In the genomic region with DNA sequence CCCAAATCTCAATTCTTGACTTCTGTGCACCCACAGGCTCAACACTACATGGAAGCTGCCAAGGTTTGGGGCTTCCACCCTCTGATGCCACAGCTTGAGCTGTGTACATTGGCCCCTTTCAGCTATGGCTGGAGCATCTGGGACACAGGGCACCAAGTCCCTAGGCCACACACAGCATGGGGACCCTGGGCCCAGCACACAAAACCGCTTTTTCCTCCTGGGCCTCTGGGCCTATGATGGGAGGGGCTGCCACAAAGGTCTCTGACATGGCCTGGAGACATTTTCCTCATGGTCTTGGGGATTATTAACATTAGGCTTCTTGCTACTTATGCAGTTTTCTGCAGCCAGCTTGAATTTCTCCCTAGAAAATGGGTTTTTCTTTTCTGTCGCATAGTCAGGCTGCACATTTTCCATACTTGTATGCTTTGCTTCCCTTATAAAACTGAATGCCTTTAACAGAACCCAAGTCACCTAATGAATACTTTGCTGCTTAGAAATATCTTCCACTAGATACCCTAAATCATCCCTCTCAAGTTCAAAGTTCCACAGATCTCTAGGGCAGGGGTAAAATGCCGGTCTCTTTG, we compare ENCODE assay signal across 7 cellular contexts.
DNase-seq lines count a peak whose midpoint lies in the region; ATAC-seq, FAIRE-seq and TF ChIP-seq lines count a peak whose summit lies in the region.
"Not testable (repeated sequence)": the region's sequence is repeated elsewhere in the genome, so short reads cannot be mapped to it uniquely, and the experiment has no call there.

No MANE protein-coding gene starts in this region.

- not testable (repeated sequence) for TF ChIP-seq RAD21 in A549 (conservative IDR thresholded peaks at IDR 0.05 in 1 of 2, IDR thresholded peaks at IDR 0.05 in 1 of 2); HepG2 (CRISPR knock-in tag; IDR thresholded peaks at IDR 0.05)

- H3K4me1 Mint-ChIP-seq in HFFc6 (ENCODE audit: low read depth); activated naive CD4-positive, alpha-beta T cell treated with anti-CD3 and anti-CD28 coated beads, Interleukin-2, amount 50 U/mL, for 24 hours; endodermal cell: not testable (repeated sequence)
- peaks cover 14% of the 10 kb centered on the region for H3K4me1 Mint-ChIP-seq in activated T-helper 17 cell treated with anti-CD3 and anti-CD28 coated beads, Interleukin-2, amount 50 U/mL, for 72 hours

- H3K36me3 ChIP-seq in BLaER1 treated with 17β-estradiol and CSF1 and Interleukin-3, amounts not matched to agents 10 nM and 100 nM: peaks cover 37 to 85% (median 48%) of the 10 kb centered on the region in 11 experiments
- H3K36me3 ChIP-seq in endodermal cell (ENCODE audit: control insufficient read depth, insufficient read depth, low read length) (peaks cover 53% of the 10 kb centered on the region), HepG2 (replicated peaks in 1 of 2; ENCODE audit: control insufficient read depth in 1 of 2, insufficient read depth in 2 of 2, low read length in 2 of 2) (peaks cover 23 to 45% of the 10 kb centered on the region in 2 experiments)

- H3K4me2 ChIP-seq in A549; BLaER1 treated with 17β-estradiol and CSF1 and Interleukin-3, amounts not matched to agents 10 nM and 100 nM; HepG2 (ENCODE audit: low read depth, low read length): not testable (repeated sequence)

- CTCF ChIA-PET in A549 (lab: Yijun Ruan, JAX): interaction anchor here (1.5 kb wide), 1 partner anchor 238 kb away, joined by 3 read pairs; no protein-coding TSS in a partner anchor
- CTCF ChIA-PET in HepG2 (lab: Yijun Ruan, JAX; ENCODE audit: low intra/inter-chr PET ratio, low total read pairs): not testable (repeated sequence)

- H3K27ac Mint-ChIP-seq in HFFc6, endodermal cell: not testable (repeated sequence)
- H3K27ac Mint-ChIP-seq in activated T-helper 17 cell treated with anti-CD3 and anti-CD28 coated beads, Interleukin-2, amount 50 U/mL, for 72 hours: peak overlapping the region; percentile 48
- peak overlapping the region; percentile 51 for H3K27ac Mint-ChIP-seq in activated naive CD4-positive, alpha-beta T cell treated with anti-CD3 and anti-CD28 coated beads, Interleukin-2, amount 50 U/mL, for 24 hours

- FAIRE-seq in A549 (lab: Jason Lieb, UNC); HepG2 (lab: Jason Lieb, UNC): not testable (repeated sequence)

- TF ChIP-seq EP300 in A549 (IDR thresholded peaks at IDR 0.05); HepG2 (IDR thresholded peaks at IDR 0.05; ENCODE audit: low read depth in 2 of 2, low read length in 2 of 2); HepG2 (CRISPR knock-in tag; IDR thresholded peaks at IDR 0.05; ENCODE audit: borderline replicate concordance): not testable (repeated sequence)

- H3K27ac ChIP-seq in A549; BLaER1 treated with 17β-estradiol and CSF1 and Interleukin-3, amounts not matched to agents 10 nM and 100 nM; endodermal cell (ENCODE audit: low read depth, low read length); HepG2 (ENCODE audit: extremely low read length, insufficient read depth, low read length): not testable (repeated sequence)

- TF ChIP-seq CTCF in A549 (IDR thresholded peaks at IDR 0.05); HFFc6 (IDR thresholded peaks at IDR 0.05); endodermal cell (conservative IDR thresholded peaks at IDR 0.05); HepG2 (CRISPR knock-in tag; IDR thresholded peaks at IDR 0.05): not testable (repeated sequence)

- H3K27me3 Mint-ChIP-seq in HFFc6 (ENCODE audit: insufficient read depth): peaks cover 13% of the 10 kb centered on the region
- not testable (repeated sequence) for H3K27me3 Mint-ChIP-seq in activated T-helper 17 cell treated with anti-CD3 and anti-CD28 coated beads, Interleukin-2, amount 50 U/mL, for 72 hours; activated naive CD4-positive, alpha-beta T cell treated with anti-CD3 and anti-CD28 coated beads, Interleukin-2, amount 50 U/mL, for 24 hours; endodermal cell (ENCODE audit: insufficient read depth)

- DNase-seq in A549 (ENCODE audit: low read depth in 1 of 2, low spot score in 1 of 2); HFFc6; endodermal cell; HepG2 (ENCODE audit: low spot score): not testable (repeated sequence)

- peaks cover 13% of the 10 kb centered on the region; the same call in 2 of the 3 replicates for H3K4me1 ChIP-seq in A549
- not testable (repeated sequence) for H3K4me1 ChIP-seq in BLaER1 treated with 17β-estradiol and CSF1 and Interleukin-3, amounts not matched to agents 10 nM and 100 nM; endodermal cell (ENCODE audit: control insufficient read depth, insufficient read depth, low read length); HepG2 (ENCODE audit: insufficient read depth, low read length)

- H3K27me3 ChIP-seq in BLaER1 treated with 17β-estradiol and CSF1 and Interleukin-3, amounts not matched to agents 10 nM and 100 nM; endodermal cell (ENCODE audit: control insufficient read depth, insufficient read depth, low read length, poor library complexity, severe bottlenecking); HepG2 (ENCODE audit: control insufficient read depth in 1 of 2, insufficient read depth in 2 of 2, low read length in 2 of 2): not testable (repeated sequence)

- H3K9me3 Mint-ChIP-seq in HFFc6: peaks cover 30% of the 10 kb centered on the region
- H3K9me3 Mint-ChIP-seq in activated T-helper 17 cell treated with anti-CD3 and anti-CD28 coated beads, Interleukin-2, amount 50 U/mL, for 72 hours; activated naive CD4-positive, alpha-beta T cell treated with anti-CD3 and anti-CD28 coated beads, Interleukin-2, amount 50 U/mL, for 24 hours: not testable (repeated sequence)
- peaks cover 38% of the 10 kb centered on the region for H3K9me3 Mint-ChIP-seq in endodermal cell

- BruUV-seq in HepG2 (replicated peaks; lab: Mats Ljungman, UMichigan): not testable (repeated sequence)

- POLR2A ChIA-PET in A549 (lab: Yijun Ruan, JAX); HepG2 (lab: Yijun Ruan, JAX): not testable (repeated sequence)

- WGBS in A549 (ENCODE audit: missing lambda C conversion rate): 95% methylated on average over 3 of the region's 3 CpGs
- WGBS in endodermal cell (ENCODE audit: insufficient coverage in 1 of 2, insufficient read length in 1 of 2), 2 experiments: 94 to 97% methylated on average over 2 to 3 of the region's 3 CpGs
- WGBS in HepG2 (ENCODE audit: low lambda C conversion rate): 98% methylated on average over 2 of the region's 3 CpGs

- H3K4me3 Mint-ChIP-seq in HFFc6: peak overlapping the region; percentile 43; the same call in 1 of the 2 replicates
- not testable (repeated sequence) for H3K4me3 Mint-ChIP-seq in activated T-helper 17 cell treated with anti-CD3 and anti-CD28 coated beads, Interleukin-2, amount 50 U/mL, for 72 hours; activated naive CD4-positive, alpha-beta T cell treated with anti-CD3 and anti-CD28 coated beads, Interleukin-2, amount 50 U/mL, for 24 hours; endodermal cell

- H4K20me1 ChIP-seq in BLaER1 treated with 17β-estradiol and CSF1 and Interleukin-3, amounts not matched to agents 10 nM and 100 nM: peaks cover 0 to 46% (median 0%) of the 10 kb centered on the region in 11 experiments; a peak in 4 of 22 replicates
- not testable (repeated sequence) for H4K20me1 ChIP-seq in HepG2 (ENCODE audit: insufficient read depth, low read length)

- H3K4me3 ChIP-seq in A549; HepG2 (replicated peaks in 1 of 3; ENCODE audit: insufficient read depth in 1 of 3, low read depth in 2 of 3, low read length in 3 of 3): not testable (repeated sequence)
- H3K4me3 ChIP-seq in BLaER1 treated with 17β-estradiol and CSF1 and Interleukin-3, amounts not matched to agents 10 nM and 100 nM: peak overlapping the region in 6 of 10 experiments; percentile 26 to 44 (median 32); a peak in 5 of 20 replicates
- peak overlapping the region; percentile 48 for H3K4me3 ChIP-seq in endodermal cell (ENCODE audit: low read length)

- not testable (repeated sequence) for ATAC-seq in A549; activated T-helper 17 cell treated with anti-CD3 and anti-CD28 coated beads, Interleukin-2, amount 50 U/mL, for 72 hours (replicated peaks); HepG2

- H3K36me3 Mint-ChIP-seq in HFFc6 (ENCODE audit: low read depth) (peaks cover 52% of the 10 kb centered on the region), endodermal cell (ENCODE audit: low read depth) (peaks cover 55% of the 10 kb centered on the region)
- H3K36me3 Mint-ChIP-seq in activated T-helper 17 cell treated with anti-CD3 and anti-CD28 coated beads, Interleukin-2, amount 50 U/mL, for 72 hours (ENCODE audit: low read depth): peaks cover 70% of the 10 kb centered on the region
- peaks cover 30% of the 10 kb centered on the region for H3K36me3 Mint-ChIP-seq in activated naive CD4-positive, alpha-beta T cell treated with anti-CD3 and anti-CD28 coated beads, Interleukin-2, amount 50 U/mL, for 24 hours

- peaks cover 15% of the 10 kb centered on the region for H3K79me2 ChIP-seq in HepG2 (ENCODE audit: insufficient read depth, low read length)

- H2AFZ ChIP-seq in HepG2 (ENCODE audit: low read length): not testable (repeated sequence)

- not testable (repeated sequence) for H3K9ac ChIP-seq in BLaER1 treated with 17β-estradiol and CSF1 and Interleukin-3, amounts not matched to agents 10 nM and 100 nM; endodermal cell (ENCODE audit: extremely low read depth, low read length, poor library complexity, severe bottlenecking); HepG2 (ENCODE audit: insufficient read depth, low read depth, low read length)

- intact Hi-C loops in HepG2 (cut with micrococcal nuclease; ENCODE audit: unreplicated experiment): not testable (repeated sequence)

- not testable (repeated sequence) for TF ChIP-seq POLR2A in A549 (IDR thresholded peaks at IDR 0.05; ENCODE audit: low read length); HepG2 (IDR thresholded peaks at IDR 0.05; ENCODE audit: insufficient read depth in 1 of 2, low read depth in 2 of 2, low read length in 2 of 2)

- in situ Hi-C loops in HepG2 (cut with HindIII; ENCODE audit: extremely low pct_ligation_motif_present, low pct_unique_long_range_greater_than_20kb): not testable (repeated sequence)

- H3K9me3 ChIP-seq in A549: peaks cover 23% of the 10 kb centered on the region
- H3K9me3 ChIP-seq in BLaER1 treated with 17β-estradiol and CSF1 and Interleukin-3, amounts not matched to agents 10 nM and 100 nM (replicated peaks in 1 of 11): peaks cover 27 to 37% (median 33%) of the 10 kb centered on the region in 11 experiments
- peaks cover 39% of the 10 kb centered on the region for H3K9me3 ChIP-seq in endodermal cell (ENCODE audit: control insufficient read depth, low read length)
- peaks cover 24% of the 10 kb centered on the region for H3K9me3 ChIP-seq in HepG2 (ENCODE audit: low read length)
